Comparison of ENCODE assay signal across 1 cellular context in genomic region chr2:20578895-20579825, GRCh38.
A peak's percentile ranks its signal among the peaks of the same experiment; 100 is the strongest.
TF ChIP-seq lines count a peak whose summit lies in the region.

No MANE protein-coding gene starts in this region.

TF ChIP-seq in K562, 482 proteins besides CTCF, POLR2A, EP300 and RAD21 (continued from another document and continues in another):
- TF ChIP-seq, protein P1, sequence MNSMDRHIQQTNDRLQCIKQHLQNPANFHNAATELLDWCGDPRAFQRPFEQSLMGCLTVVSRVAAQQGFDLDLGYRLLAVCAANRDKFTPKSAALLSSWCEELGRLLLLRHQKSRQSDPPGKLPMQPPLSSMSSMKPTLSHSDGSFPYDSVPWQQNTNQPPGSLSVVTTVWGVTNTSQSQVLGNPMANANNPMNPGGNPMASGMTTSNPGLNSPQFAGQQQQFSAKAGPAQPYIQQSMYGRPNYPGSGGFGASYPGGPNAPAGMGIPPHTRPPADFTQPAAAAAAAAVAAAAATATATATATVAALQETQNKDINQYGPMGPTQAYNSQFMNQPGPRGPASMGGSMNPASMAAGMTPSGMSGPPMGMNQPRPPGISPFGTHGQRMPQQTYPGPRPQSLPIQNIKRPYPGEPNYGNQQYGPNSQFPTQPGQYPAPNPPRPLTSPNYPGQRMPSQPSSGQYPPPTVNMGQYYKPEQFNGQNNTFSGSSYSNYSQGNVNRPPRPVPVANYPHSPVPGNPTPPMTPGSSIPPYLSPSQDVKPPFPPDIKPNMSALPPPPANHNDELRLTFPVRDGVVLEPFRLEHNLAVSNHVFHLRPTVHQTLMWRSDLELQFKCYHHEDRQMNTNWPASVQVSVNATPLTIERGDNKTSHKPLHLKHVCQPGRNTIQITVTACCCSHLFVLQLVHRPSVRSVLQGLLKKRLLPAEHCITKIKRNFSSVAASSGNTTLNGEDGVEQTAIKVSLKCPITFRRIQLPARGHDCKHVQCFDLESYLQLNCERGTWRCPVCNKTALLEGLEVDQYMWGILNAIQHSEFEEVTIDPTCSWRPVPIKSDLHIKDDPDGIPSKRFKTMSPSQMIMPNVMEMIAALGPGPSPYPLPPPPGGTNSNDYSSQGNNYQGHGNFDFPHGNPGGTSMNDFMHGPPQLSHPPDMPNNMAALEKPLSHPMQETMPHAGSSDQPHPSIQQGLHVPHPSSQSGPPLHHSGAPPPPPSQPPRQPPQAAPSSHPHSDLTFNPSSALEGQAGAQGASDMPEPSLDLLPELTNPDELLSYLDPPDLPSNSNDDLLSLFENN (IDR thresholded peaks at IDR 0.05; ENCODE audit: low read depth in 2 of 2, low read length in 2 of 2): peak in 1 of 2 experiments; percentile 82; a peak in 2 of 4 replicates
- TF ChIP-seq PHTF2 (CRISPR knock-in tag; IDR thresholded peaks at IDR 0.05) (no peak), ZNF395 (CRISPR knock-in tag; IDR thresholded peaks at IDR 0.05) (peak; percentile 97), KHSRP (IDR thresholded peaks at IDR 0.05) (no peak), ZNF830 (CRISPR knock-in tag; IDR thresholded peaks at IDR 0.05) (no peak), ZFP30 (CRISPR knock-in tag; IDR thresholded peaks at IDR 0.05; ENCODE audit: borderline replicate concordance) (no peak), ZFP36 (IDR thresholded peaks at IDR 0.05; ENCODE audit: low read depth, low read length, partially characterized antibody) (peak; percentile 42), MTF1 (CRISPR knock-in tag; IDR thresholded peaks at IDR 0.05; ENCODE audit: borderline replicate concordance) (no peak), PTTG1 (tag; IDR thresholded peaks at IDR 0.05; ENCODE audit: low read depth) (peak; percentile 52; the same call in 1 of the 2 replicates), GABPB2 (CRISPR knock-in tag; conservative IDR thresholded peaks at IDR 0.05) (no peak), CBFB (CRISPR knock-in tag; IDR thresholded peaks at IDR 0.05) (no peak), PURB (CRISPR knock-in tag; IDR thresholded peaks at IDR 0.05; ENCODE audit: low read depth) (no peak), ETV5 (CRISPR knock-in tag; IDR thresholded peaks at IDR 0.05; ENCODE audit: low read depth) (peak; percentile 98), E2F5 (CRISPR knock-in tag; IDR thresholded peaks at IDR 0.05) (no peak), HMG20B (CRISPR knock-in tag; IDR thresholded peaks at IDR 0.05) (no peak), GABPB1 (CRISPR knock-in tag; IDR thresholded peaks at IDR 0.05) (peak; percentile 76), IRF1 (CRISPR knock-in tag; IDR thresholded peaks at IDR 0.05; ENCODE audit: borderline replicate concordance) (no peak; the same call in 1 of the 2 replicates), ZNF239 (CRISPR knock-in tag; IDR thresholded peaks at IDR 0.05) (no peak), NUFIP1 (IDR thresholded peaks at IDR 0.05; ENCODE audit: partially characterized antibody) (no peak), ZNF384 (IDR thresholded peaks at IDR 0.05; ENCODE audit: low read depth, low read length) (no peak), IRF2 (CRISPR knock-in tag; IDR thresholded peaks at IDR 0.05) (no peak), CXXC5 (CRISPR knock-in tag; IDR thresholded peaks at IDR 0.05) (peak; percentile 74), SRSF1 (IDR thresholded peaks at IDR 0.05; ENCODE audit: low read depth, low read length) (no peak), CHD4 (IDR thresholded peaks at IDR 0.05; ENCODE audit: insufficient read depth, insufficient replicate concordance, low read depth, low read length, poor library complexity, severe bottlenecking) (no peak), MEIS2 (IDR thresholded peaks at IDR 0.05; ENCODE audit: partially characterized antibody) (peak; percentile 67), NR4A1 (CRISPR knock-in tag; IDR thresholded peaks at IDR 0.05) (no peak), NR4A1 (tag; IDR thresholded peaks at IDR 0.05) (peak; percentile 59), CC2D1A (IDR thresholded peaks at IDR 0.05) (no peak; the same call in 1 of the 2 replicates), ZBTB1 (CRISPR knock-in tag; IDR thresholded peaks at IDR 0.05; ENCODE audit: borderline replicate concordance, low read depth) (no peak), FOXJ2 (tag; IDR thresholded peaks at IDR 0.05) (peak; percentile 73; the same call in 1 of the 2 replicates), TEAD4 (IDR thresholded peaks at IDR 0.05; ENCODE audit: low read length) (peak; percentile 85), TEAD4 (CRISPR knock-in tag; IDR thresholded peaks at IDR 0.05; ENCODE audit: borderline replicate concordance) (no peak), ARHGAP35 (IDR thresholded peaks at IDR 0.05; ENCODE audit: partially characterized antibody) (no peak), XRCC4 (IDR thresholded peaks at IDR 0.05; ENCODE audit: extremely low read depth, insufficient read depth, insufficient read length) (no peak), TCF7L2 (IDR thresholded peaks at IDR 0.05; ENCODE audit: low read depth, low read length) (no peak), GTF2A2 (tag; IDR thresholded peaks at IDR 0.05) (peak; percentile 77; the same call in 1 of the 2 replicates)
- TF ChIP-seq, protein P2, sequence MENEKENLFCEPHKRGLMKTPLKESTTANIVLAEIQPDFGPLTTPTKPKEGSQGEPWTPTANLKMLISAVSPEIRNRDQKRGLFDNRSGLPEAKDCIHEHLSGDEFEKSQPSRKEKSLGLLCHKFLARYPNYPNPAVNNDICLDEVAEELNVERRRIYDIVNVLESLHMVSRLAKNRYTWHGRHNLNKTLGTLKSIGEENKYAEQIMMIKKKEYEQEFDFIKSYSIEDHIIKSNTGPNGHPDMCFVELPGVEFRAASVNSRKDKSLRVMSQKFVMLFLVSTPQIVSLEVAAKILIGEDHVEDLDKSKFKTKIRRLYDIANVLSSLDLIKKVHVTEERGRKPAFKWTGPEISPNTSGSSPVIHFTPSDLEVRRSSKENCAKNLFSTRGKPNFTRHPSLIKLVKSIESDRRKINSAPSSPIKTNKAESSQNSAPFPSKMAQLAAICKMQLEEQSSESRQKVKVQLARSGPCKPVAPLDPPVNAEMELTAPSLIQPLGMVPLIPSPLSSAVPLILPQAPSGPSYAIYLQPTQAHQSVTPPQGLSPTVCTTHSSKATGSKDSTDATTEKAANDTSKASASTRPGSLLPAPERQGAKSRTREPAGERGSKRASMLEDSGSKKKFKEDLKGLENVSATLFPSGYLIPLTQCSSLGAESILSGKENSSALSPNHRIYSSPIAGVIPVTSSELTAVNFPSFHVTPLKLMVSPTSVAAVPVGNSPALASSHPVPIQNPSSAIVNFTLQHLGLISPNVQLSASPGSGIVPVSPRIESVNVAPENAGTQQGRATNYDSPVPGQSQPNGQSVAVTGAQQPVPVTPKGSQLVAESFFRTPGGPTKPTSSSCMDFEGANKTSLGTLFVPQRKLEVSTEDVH (IDR thresholded peaks at IDR 0.05; ENCODE audit: low read depth, partially characterized antibody): no peak
- TF ChIP-seq, protein P3, sequence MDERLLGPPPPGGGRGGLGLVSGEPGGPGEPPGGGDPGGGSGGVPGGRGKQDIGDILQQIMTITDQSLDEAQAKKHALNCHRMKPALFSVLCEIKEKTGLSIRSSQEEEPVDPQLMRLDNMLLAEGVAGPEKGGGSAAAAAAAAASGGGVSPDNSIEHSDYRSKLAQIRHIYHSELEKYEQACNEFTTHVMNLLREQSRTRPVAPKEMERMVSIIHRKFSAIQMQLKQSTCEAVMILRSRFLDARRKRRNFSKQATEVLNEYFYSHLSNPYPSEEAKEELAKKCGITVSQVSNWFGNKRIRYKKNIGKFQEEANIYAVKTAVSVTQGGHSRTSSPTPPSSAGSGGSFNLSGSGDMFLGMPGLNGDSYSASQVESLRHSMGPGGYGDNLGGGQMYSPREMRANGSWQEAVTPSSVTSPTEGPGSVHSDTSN (CRISPR knock-in tag; IDR thresholded peaks at IDR 0.05; ENCODE audit: low read depth): no peak
- TF ChIP-seq, protein P3 (tag; conservative IDR thresholded peaks at IDR 0.05; ENCODE audit: low read depth): no peak
- TF ChIP-seq, protein P4, sequence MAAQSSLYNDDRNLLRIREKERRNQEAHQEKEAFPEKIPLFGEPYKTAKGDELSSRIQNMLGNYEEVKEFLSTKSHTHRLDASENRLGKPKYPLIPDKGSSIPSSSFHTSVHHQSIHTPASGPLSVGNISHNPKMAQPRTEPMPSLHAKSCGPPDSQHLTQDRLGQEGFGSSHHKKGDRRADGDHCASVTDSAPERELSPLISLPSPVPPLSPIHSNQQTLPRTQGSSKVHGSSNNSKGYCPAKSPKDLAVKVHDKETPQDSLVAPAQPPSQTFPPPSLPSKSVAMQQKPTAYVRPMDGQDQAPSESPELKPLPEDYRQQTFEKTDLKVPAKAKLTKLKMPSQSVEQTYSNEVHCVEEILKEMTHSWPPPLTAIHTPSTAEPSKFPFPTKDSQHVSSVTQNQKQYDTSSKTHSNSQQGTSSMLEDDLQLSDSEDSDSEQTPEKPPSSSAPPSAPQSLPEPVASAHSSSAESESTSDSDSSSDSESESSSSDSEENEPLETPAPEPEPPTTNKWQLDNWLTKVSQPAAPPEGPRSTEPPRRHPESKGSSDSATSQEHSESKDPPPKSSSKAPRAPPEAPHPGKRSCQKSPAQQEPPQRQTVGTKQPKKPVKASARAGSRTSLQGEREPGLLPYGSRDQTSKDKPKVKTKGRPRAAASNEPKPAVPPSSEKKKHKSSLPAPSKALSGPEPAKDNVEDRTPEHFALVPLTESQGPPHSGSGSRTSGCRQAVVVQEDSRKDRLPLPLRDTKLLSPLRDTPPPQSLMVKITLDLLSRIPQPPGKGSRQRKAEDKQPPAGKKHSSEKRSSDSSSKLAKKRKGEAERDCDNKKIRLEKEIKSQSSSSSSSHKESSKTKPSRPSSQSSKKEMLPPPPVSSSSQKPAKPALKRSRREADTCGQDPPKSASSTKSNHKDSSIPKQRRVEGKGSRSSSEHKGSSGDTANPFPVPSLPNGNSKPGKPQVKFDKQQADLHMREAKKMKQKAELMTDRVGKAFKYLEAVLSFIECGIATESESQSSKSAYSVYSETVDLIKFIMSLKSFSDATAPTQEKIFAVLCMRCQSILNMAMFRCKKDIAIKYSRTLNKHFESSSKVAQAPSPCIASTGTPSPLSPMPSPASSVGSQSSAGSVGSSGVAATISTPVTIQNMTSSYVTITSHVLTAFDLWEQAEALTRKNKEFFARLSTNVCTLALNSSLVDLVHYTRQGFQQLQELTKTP (IDR thresholded peaks at IDR 0.05; ENCODE audit: low read depth in 1 of 2, partially characterized antibody in 2 of 2): no peak
- TF ChIP-seq, protein P5, sequence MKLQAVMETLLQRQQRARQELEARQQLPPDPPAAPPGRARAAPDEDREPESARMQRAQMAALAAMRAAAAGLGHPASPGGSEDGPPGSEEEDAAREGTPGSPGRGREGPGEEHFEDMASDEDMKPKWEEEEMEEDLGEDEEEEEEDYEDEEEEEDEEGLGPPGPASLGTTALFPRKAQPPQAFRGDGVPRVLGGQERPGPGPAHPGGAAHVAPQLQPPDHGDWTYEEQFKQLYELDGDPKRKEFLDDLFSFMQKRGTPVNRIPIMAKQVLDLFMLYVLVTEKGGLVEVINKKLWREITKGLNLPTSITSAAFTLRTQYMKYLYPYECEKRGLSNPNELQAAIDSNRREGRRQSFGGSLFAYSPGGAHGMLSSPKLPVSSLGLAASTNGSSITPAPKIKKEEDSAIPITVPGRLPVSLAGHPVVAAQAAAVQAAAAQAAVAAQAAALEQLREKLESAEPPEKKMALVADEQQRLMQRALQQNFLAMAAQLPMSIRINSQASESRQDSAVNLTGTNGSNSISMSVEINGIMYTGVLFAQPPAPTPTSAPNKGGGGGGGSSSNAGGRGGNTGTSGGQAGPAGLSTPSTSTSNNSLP (IDR thresholded peaks at IDR 0.05; ENCODE audit: borderline replicate concordance, low read depth, low read length): peak; percentile 61; the same call in 1 of the 2 replicates
- TF ChIP-seq, protein P6, sequence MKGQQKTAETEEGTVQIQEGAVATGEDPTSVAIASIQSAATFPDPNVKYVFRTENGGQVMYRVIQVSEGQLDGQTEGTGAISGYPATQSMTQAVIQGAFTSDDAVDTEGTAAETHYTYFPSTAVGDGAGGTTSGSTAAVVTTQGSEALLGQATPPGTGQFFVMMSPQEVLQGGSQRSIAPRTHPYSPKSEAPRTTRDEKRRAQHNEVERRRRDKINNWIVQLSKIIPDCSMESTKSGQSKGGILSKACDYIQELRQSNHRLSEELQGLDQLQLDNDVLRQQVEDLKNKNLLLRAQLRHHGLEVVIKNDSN (CRISPR knock-in tag; IDR thresholded peaks at IDR 0.05): 0 out of 2 replicates have a peak, but pooled peaks have one; percentile 7
